23 cellular contexts compared by ENCODE assay signal in genomic region chr3:105232536-105232935, GRCh38.
A peak's percentile ranks its signal among the peaks of the same experiment; 100 is the strongest.
DNase-seq lines count a peak whose midpoint lies in the region; ATAC-seq, FAIRE-seq and TF ChIP-seq lines count a peak whose summit lies in the region.
"Had no signal": no experiment of that assay in that cellular context is flagged by ENCODE, and none has a peak within 500 bp of the region (broad histone marks: within the 10 kb centered on the region; RNA-seq: fewer than 3 reads in every experiment).

No MANE protein-coding gene starts in this region.

- no peak overlapping the region for H3K4me3 Mint-ChIP-seq in osteocyte (ENCODE audit: unreplicated experiment)
- H3K4me3 Mint-ChIP-seq: B cell, CD14-positive monocyte had no signal

- H3K27ac Mint-ChIP-seq in osteocyte (ENCODE audit: unreplicated experiment), result peak overlapping the region; percentile 61
- H3K27ac Mint-ChIP-seq: B cell, CD14-positive monocyte had no signal

- POLR2A ChIA-PET in endothelial cell of umbilical vein (lab: Charles Lee), result no interaction called here

- no peak overlapping the region for H3K9ac ChIP-seq in endothelial cell of umbilical vein (replicated peaks; ENCODE audit: extremely low read depth, insufficient read depth, low read length)
- H3K9ac ChIP-seq: KMS-11 had no signal

- H3K4me2 ChIP-seq in endothelial cell of umbilical vein (ENCODE audit: insufficient read depth, low read length), result no peak overlapping the region
- H3K4me2 ChIP-seq: A549, KMS-11 had no signal

- TF ChIP-seq POLR2A in endothelial cell of umbilical vein (IDR thresholded peaks at IDR 0.05; ENCODE audit: low read depth, low read length), result no peak

- H3K27me3 ChIP-seq in endothelial cell of umbilical vein (ENCODE audit: control insufficient read depth in 2 of 2, insufficient read depth in 2 of 2, low read length in 2 of 2) (peaks cover 0 to 2% of the 10 kb centered on the region in 2 experiments), tibial artery (no peaks in the 10 kb centered on the region)

- intact Hi-C loops in endothelial cell of umbilical vein (cut with micrococcal nuclease) (no loop called here), tibial artery (cut with DNase I; ENCODE audit: low total_unique reads) (no loop called here)

- peak; percentile 9 for DNase-seq in ELR (ENCODE audit: low read depth)
- peak; percentile 1 for DNase-seq in NCI-H69 (lab: John Stamatoyannopoulos, UW)
- DNase-seq in endothelial cell of umbilical vein (ENCODE audit: low read depth, low spot score), result peak; percentile 47
- DNase-seq in osteocyte (ENCODE audit: extremely low spot score, unreplicated experiment), result no peak
- DNase-seq in tibial artery, result no peak
- no peak for DNase-seq in NCI-H146 treated with DMSO at 0.1 percent for 48 hours (lab: John Stamatoyannopoulos, UW; ENCODE audit: unreplicated experiment)
- DNase-seq: DMS53; GOT3; HCEC 1CT; NCI-H187; NCI-H446 treated with DMSO at 0.1 percent for 48 hours; NCI-H748 treated with DMSO at 0.1 percent for 48 hours; NK-92 treated with Interleukin-12 subunit alpha and Interleukin-12 subunit beta, amount 100 ng/mL, for 24 hours; SIG-M5 had no signal

- FAIRE-seq in endothelial cell of umbilical vein (lab: Jason Lieb, UNC), result no peak
- FAIRE-seq: A549, D721Med, GM12878, HTR-8/SVneo had no signal

- H3K79me2 ChIP-seq in endothelial cell of umbilical vein (ENCODE audit: control insufficient read depth, insufficient read depth, low read length), result no peaks in the 10 kb centered on the region

- H4K20me1 ChIP-seq in endothelial cell of umbilical vein (replicated peaks; ENCODE audit: control insufficient read depth, extremely low read depth, insufficient read depth, low read length), result no peaks in the 10 kb centered on the region

- no peak for ATAC-seq in HG02763 (IDR thresholded peaks at IDR 0.05; ENCODE audit: unreplicated experiment)
- ATAC-seq: A549, GM12878, SK-N-SH treated with all-trans-retinoic acid at 6 μM for 48 hours had no signal

- CTCF ChIA-PET in endothelial cell of umbilical vein (lab: Charles Lee), result interaction anchor here (1.0 to 1.2 kb wide), 2 partner anchors 9 to 636 kb away, joined by 3 to 6 read pairs; no protein-coding TSS in a partner anchor

- dilution Hi-C loops in endothelial cell of umbilical vein (cut with MboI; ENCODE audit: extremely low pct_ligation_motif_present, low sequenced_read_pairs), result no loop called here

- no TSS peak for BruUV-seq in endothelial cell of umbilical vein (replicated peaks; lab: Mats Ljungman, UMichigan)

- H3K4me3 ChIP-seq in endothelial cell of umbilical vein (replicated peaks in 1 of 3; ENCODE audit: insufficient read depth in 1 of 3, low read depth in 1 of 3, low read length in 3 of 3) (no peak overlapping the region), tibial artery (no peak overlapping the region)
- H3K4me3 ChIP-seq: A549, GM12878 had no signal

- H3K36me3 Mint-ChIP-seq in osteocyte (ENCODE audit: unreplicated experiment), result no peaks in the 10 kb centered on the region
- H3K36me3 Mint-ChIP-seq: CD14-positive monocyte had no signal

- H3K9me3 Mint-ChIP-seq in osteocyte (ENCODE audit: unreplicated experiment), result peaks cover 3% of the 10 kb centered on the region

- H3K9me3 ChIP-seq in endothelial cell of umbilical vein (replicated peaks; ENCODE audit: control insufficient read depth, insufficient read depth, low read length), result no peaks in the 10 kb centered on the region
- H3K9me3 ChIP-seq in tibial artery, result no peaks in the 10 kb centered on the region
- H3K9me3 ChIP-seq: A549 had no signal

- H3K4me1 Mint-ChIP-seq in osteocyte (ENCODE audit: unreplicated experiment), result peaks cover 14% of the 10 kb centered on the region
- H3K4me1 Mint-ChIP-seq: B cell, CD14-positive monocyte had no signal

- H3K27ac ChIP-seq in endothelial cell of umbilical vein (ENCODE audit: insufficient read depth, low read depth, low read length), result no peak overlapping the region
- H3K27ac ChIP-seq in tibial artery, result no peak overlapping the region
- H3K27ac ChIP-seq: A549, KMS-11 had no signal

- TF ChIP-seq CTCF in endothelial cell of umbilical vein (IDR thresholded peaks at IDR 0.05; ENCODE audit: extremely low read depth in 1 of 2, insufficient read depth in 1 of 2, low read depth in 1 of 2, low read length in 2 of 2) (no peak), osteocyte (IDR thresholded peaks at IDR 0.05) (no peak), tibial artery (IDR thresholded peaks at IDR 0.05) (no peak)

- H3K4me1 ChIP-seq in endothelial cell of umbilical vein (ENCODE audit: control insufficient read depth, extremely low read depth, insufficient read depth, low read length), result no peaks in the 10 kb centered on the region
- H3K4me1 ChIP-seq in tibial artery, result peaks cover 0 to 5% (median 0%) of the 10 kb centered on the region in 4 donors
- H3K4me1 ChIP-seq: A549 had no signal

- no peak overlapping the region for H2AFZ ChIP-seq in endothelial cell of umbilical vein (ENCODE audit: low read depth, low read length)

- H3K27me3 Mint-ChIP-seq in osteocyte (ENCODE audit: unreplicated experiment), result no peaks in the 10 kb centered on the region

- no peaks in the 10 kb centered on the region for H3K36me3 ChIP-seq in endothelial cell of umbilical vein (ENCODE audit: control insufficient read depth in 2 of 2, extremely low read depth in 1 of 2, insufficient read depth in 2 of 2, low read length in 2 of 2)
- no peaks in the 10 kb centered on the region for H3K36me3 ChIP-seq in tibial artery

- peaks cover 2% of the 10 kb centered on the region for H3K9me1 ChIP-seq in endothelial cell of umbilical vein (replicated peaks; ENCODE audit: control insufficient read depth, extremely low read depth, insufficient read depth, low read length)

TF ChIP-seq in endothelial cell of umbilical vein, 7 proteins besides CTCF, POLR2A, EP300 and RAD21:
- TF ChIP-seq JUN (IDR thresholded peaks at IDR 0.05; ENCODE audit: borderline replicate concordance, insufficient read depth, insufficient read length, low read depth), result no peak
- no peak for TF ChIP-seq MYC (IDR thresholded peaks at IDR 0.05; ENCODE audit: low read depth, low read length)
- no peak for TF ChIP-seq FOS (IDR thresholded peaks at IDR 0.05; ENCODE audit: borderline replicate concordance, insufficient read depth, low read length)
- TF ChIP-seq POLR2AphosphoS5 (IDR thresholded peaks at IDR 0.05; ENCODE audit: insufficient read depth, low read depth, low read length), result no peak
- TF ChIP-seq GATA2 (IDR thresholded peaks at IDR 0.05; ENCODE audit: insufficient read depth, insufficient read length, low read depth, low read length), result no peak
- TF ChIP-seq EZH2 (IDR thresholded peaks at IDR 0.05; ENCODE audit: borderline replicate concordance, low read depth, low read length, severe bottlenecking), result no peak
- TF ChIP-seq, protein P1, sequence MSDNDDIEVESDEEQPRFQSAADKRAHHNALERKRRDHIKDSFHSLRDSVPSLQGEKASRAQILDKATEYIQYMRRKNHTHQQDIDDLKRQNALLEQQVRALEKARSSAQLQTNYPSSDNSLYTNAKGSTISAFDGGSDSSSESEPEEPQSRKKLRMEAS (IDR thresholded peaks at IDR 0.05; ENCODE audit: insufficient read depth, insufficient read length), result no peak

Comparison
In these comparisons a context has a peak if more than half of its experiments do, and no peak if none do; other contexts are left out.
1. DNase-seq: peak in ELR (single experiment), NCI-H69 (single experiment) and endothelial cell of umbilical vein (single experiment); none in osteocyte (single experiment), tibial artery (0 of 2) and NCI-H146 treated with DMSO at 0.1 percent for 48 hours (single experiment).